Comparison of ENCODE assay signal across 12 cellular contexts in genomic region chr7:116502201-116503096, GRCh38.
DNase-seq lines count a peak whose midpoint lies in the region; ATAC-seq and TF ChIP-seq lines count a peak whose summit lies in the region.
"Had no signal": no experiment of that assay in that cellular context is flagged by ENCODE, and none has a peak within 500 bp of the region (broad histone marks: within the 10 kb centered on the region; RNA-seq: fewer than 3 reads in every experiment).

No MANE protein-coding gene starts in this region.

- H3K27me3 ChIP-seq in subcutaneous abdominal adipose tissue (ENCODE audit: control insufficient read depth in 5 of 5, insufficient read depth in 4 of 5, low read length in 5 of 5) = no peaks in the 10 kb centered on the region

- H3K36me3 ChIP-seq in subcutaneous abdominal adipose tissue (ENCODE audit: control insufficient read depth in 5 of 5, insufficient read depth in 5 of 5, low read length in 5 of 5) = peaks cover 5 to 15% (median 7%) of the 10 kb centered on the region in 5 donors

- ATAC-seq in HG02759 (IDR thresholded peaks at IDR 0.05; ENCODE audit: unreplicated experiment) = no peak
- ATAC-seq in HG03095 (IDR thresholded peaks at IDR 0.05; ENCODE audit: unreplicated experiment) = no peak

- in situ Hi-C loops in astrocyte of the spinal cord (cut with HindIII; ENCODE audit: low sequenced_read_pairs) = no loop called here

- peak overlapping the region; percentile 98 for H3K27ac ChIP-seq in subcutaneous abdominal adipose tissue (ENCODE audit: low read depth, low read length)

- H3K9ac ChIP-seq in subcutaneous abdominal adipose tissue (ENCODE audit: low read length in 5 of 5) = peak overlapping the region in 3 of 5 donors; percentile 89 to 98 (median 93)

- DNase-seq in HFF-Myc (ENCODE audit: extremely low read depth, low read depth) (no peak), astrocyte of the spinal cord (ENCODE audit: low read depth, low spot score) (no peak), iris pigment epithelial cell (ENCODE audit: low read depth) (peak; percentile 6), SIG-M5 treated with dmso at 0.1 percent for 504 hours (lab: John Stamatoyannopoulos, UW; ENCODE audit: unreplicated experiment) (no peak), GOT3 (lab: John Stamatoyannopoulos, UW) (no peak)
- DNase-seq: activated CD4-positive, alpha-beta T cell treated with anti-CD3 and anti-CD28 coated beads, Interleukin-2, amount 50 U/mL, for 4 hours; effector memory CD4-positive, alpha-beta T cell; NCI-H510A treated with DMSO at 0.1 percent for 48 hours; stimulated activated CD4-positive, alpha-beta T cell treated with anti-CD3 and anti-CD28 coated beads, Interleukin-4, amount 100 ng/mL, for 24 hours had no signal

- no peak for TF ChIP-seq CTCF in HFF-Myc (IDR thresholded peaks at IDR 0.05; ENCODE audit: low read depth, low read length, missing control alignments)
- no peak for TF ChIP-seq CTCF in astrocyte of the spinal cord (IDR thresholded peaks at IDR 0.05; ENCODE audit: low read depth, low read length)

- H3K9me3 ChIP-seq in subcutaneous abdominal adipose tissue (ENCODE audit: control insufficient read depth in 5 of 5, low read length in 5 of 5) = no peaks in the 10 kb centered on the region

- H3K4me1 ChIP-seq in subcutaneous abdominal adipose tissue (ENCODE audit: control insufficient read depth in 5 of 5, insufficient read depth in 5 of 5, low read length in 5 of 5) = peaks cover 2 to 57% (median 46%) of the 10 kb centered on the region in 5 donors

- peak overlapping the region; percentile 86 for H3K4me3 ChIP-seq in HFF-Myc (replicated peaks; ENCODE audit: low read depth, low read length)
- H3K4me3 ChIP-seq in astrocyte of the spinal cord (ENCODE audit: low read depth, low read length) = peak overlapping the region; percentile 71
- peak overlapping the region; percentile 75 to 99 (median 94) for H3K4me3 ChIP-seq in subcutaneous abdominal adipose tissue (ENCODE audit: low read depth in 1 of 5, low read length in 5 of 5)
